Comparison of ENCODE assay signal across 11 cellular contexts in genomic region chr13:40963927-40964326, GRCh38. TPM values are rescaled to one million over a fixed set of nuclear protein-coding genes. Genes with fewer than 3 reads are reported as not detected.
DNase-seq lines count a peak whose midpoint lies in the region; ATAC-seq and TF ChIP-seq lines count a peak whose summit lies in the region.
"Had no signal": no experiment of that assay in that cellular context is flagged by ENCODE, and none has a peak within 500 bp of the region (broad histone marks: within the 10 kb centered on the region; RNA-seq: fewer than 3 reads in every experiment).

No MANE protein-coding gene starts in this region.

- H3K27ac Mint-ChIP-seq in activated naive CD4-positive, alpha-beta T cell treated with anti-CD3 and anti-CD28 coated beads, Interleukin-2, amount 50 U/mL, for 72 hours: peak overlapping the region in 1 of 2 donors; percentile 67
- no peak overlapping the region for H3K27ac Mint-ChIP-seq in activated naive CD4-positive, alpha-beta T cell treated with anti-CD3 and anti-CD28 coated beads, Interleukin-2, amount 10 ng/mL, durations not matched to agents 7 days and 5 days

- H3K4me1 ChIP-seq in foreskin keratinocyte (peaks cover 11% of the 10 kb centered on the region), upper lobe of right lung (peaks cover 39% of the 10 kb centered on the region)

- TF ChIP-seq CTCF in foreskin keratinocyte (conservative IDR thresholded peaks at IDR 0.05) (no peak), upper lobe of right lung (IDR thresholded peaks at IDR 0.05) (no peak)

- no peak for DNase-seq in activated naive CD4-positive, alpha-beta T cell treated with anti-CD3 and anti-CD28 coated beads, Interleukin-2, amount 50 U/mL, for 72 hours (ENCODE audit: low spot score in 2 of 2)
- DNase-seq in activated naive CD4-positive, alpha-beta T cell treated with anti-CD3 and anti-CD28 coated beads, Interleukin-2, amount 10 ng/mL, durations not matched to agents 7 days and 5 days: no peak
- DNase-seq in RKO (ENCODE audit: low spot score) (peak; percentile 63), foreskin keratinocyte (peak; percentile 83 to 92), upper lobe of right lung (no peak), NCI-H1694 treated with DMSO at 0.1 percent for 48 hours (lab: John Stamatoyannopoulos, UW) (no peak)
- DNase-seq in activated effector memory CD4-positive, alpha-beta T cell treated with Interleukin-2 at 50 U/mL for 16 hours: no peak
- DNase-seq: activated CD4-positive, alpha-beta T cell treated with anti-CD3 and anti-CD28 coated beads, Interleukin-2, amount 50 U/mL, for 4 hours; DMS 273 treated with DMSO at 0.1 percent for 48 hours; NCI-H69 had no signal

- H3K27ac ChIP-seq in foreskin keratinocyte: no peak overlapping the region
- H3K27ac ChIP-seq in upper lobe of right lung: no peak overlapping the region

- peak; percentile 69 to 72 for ATAC-seq in activated naive CD4-positive, alpha-beta T cell treated with anti-CD3 and anti-CD28 coated beads, Interleukin-2, amount 50 U/mL, for 72 hours
- ATAC-seq in foreskin keratinocyte (peak; percentile 98), upper lobe of right lung (peak; percentile 73), HG02840 (IDR thresholded peaks at IDR 0.05; ENCODE audit: low FRiP score, unreplicated experiment) (no peak)

- peaks cover under 1 to 1% of the 10 kb centered on the region in 2 donors for H3K36me3 Mint-ChIP-seq in activated naive CD4-positive, alpha-beta T cell treated with anti-CD3 and anti-CD28 coated beads, Interleukin-2, amount 50 U/mL, for 72 hours
- peaks cover 41% of the 10 kb centered on the region for H3K36me3 Mint-ChIP-seq in activated naive CD4-positive, alpha-beta T cell treated with anti-CD3 and anti-CD28 coated beads, Interleukin-2, amount 10 ng/mL, durations not matched to agents 7 days and 5 days

- no peaks in the 10 kb centered on the region for H3K9me3 Mint-ChIP-seq in activated naive CD4-positive, alpha-beta T cell treated with anti-CD3 and anti-CD28 coated beads, Interleukin-2, amount 50 U/mL, for 72 hours
- H3K9me3 Mint-ChIP-seq in activated naive CD4-positive, alpha-beta T cell treated with anti-CD3 and anti-CD28 coated beads, Interleukin-2, amount 10 ng/mL, durations not matched to agents 7 days and 5 days: no peaks in the 10 kb centered on the region

- intact Hi-C loops in upper lobe of right lung (cut with DNase I): no loop called here

- no peak overlapping the region for H3K4me3 Mint-ChIP-seq in activated naive CD4-positive, alpha-beta T cell treated with anti-CD3 and anti-CD28 coated beads, Interleukin-2, amount 10 ng/mL, durations not matched to agents 7 days and 5 days

- H3K27me3 ChIP-seq in foreskin keratinocyte (no peaks in the 10 kb centered on the region), upper lobe of right lung (no peaks in the 10 kb centered on the region)

- peaks cover 67% of the 10 kb centered on the region for H3K4me1 Mint-ChIP-seq in activated naive CD4-positive, alpha-beta T cell treated with anti-CD3 and anti-CD28 coated beads, Interleukin-2, amount 10 ng/mL, durations not matched to agents 7 days and 5 days

- CTCF ChIA-PET in activated naive CD4-positive, alpha-beta T cell treated with anti-CD3 and anti-CD28 coated beads, Interleukin-2, amount 10 ng/mL, durations not matched to agents 7 days and 5 days (lab: Charles Lee): no interaction called here

- H3K36me3 ChIP-seq in upper lobe of right lung: peaks cover under 1% of the 10 kb centered on the region

- H3K27me3 Mint-ChIP-seq in activated naive CD4-positive, alpha-beta T cell treated with anti-CD3 and anti-CD28 coated beads, Interleukin-2, amount 10 ng/mL, durations not matched to agents 7 days and 5 days: no peaks in the 10 kb centered on the region

- no peak overlapping the region for H3K4me3 ChIP-seq in upper lobe of right lung

- H3K9me3 ChIP-seq in upper lobe of right lung: no peaks in the 10 kb centered on the region

RNA-seq across cellular contexts. Expression of gene ELF1, which starts 55.2 kb away (rescaled TPM):
- total RNA-seq in activated naive CD4-positive, alpha-beta T cell treated with anti-CD3 and anti-CD28 coated beads, Interleukin-2, amount 50 U/mL, for 72 hours: 10 to 100 TPM; 62.0 to 86.2 TPM
- 42.0 and 46.9 TPM in 2 replicates for total RNA-seq in foreskin keratinocyte
- 10.2 and 10.6 TPM in 2 replicates for polyA plus RNA-seq in foreskin keratinocyte
- total RNA-seq in upper lobe of right lung: 81.5 TPM

Comparison
In these comparisons a context has a peak if more than half of its experiments do, and no peak if none do; other contexts are left out.
1. DNase-seq: peak in RKO (single experiment) and foreskin keratinocyte (2 of 2); none in activated naive CD4-positive, alpha-beta T cell treated with anti-CD3 and anti-CD28 coated beads, Interleukin-2, amount 50 U/mL, for 72 hours (0 of 2), activated naive CD4-positive, alpha-beta T cell treated with anti-CD3 and anti-CD28 coated beads, Interleukin-2, amount 10 ng/mL, durations not matched to agents 7 days and 5 days (single experiment), upper lobe of right lung (single experiment), NCI-H1694 treated with DMSO at 0.1 percent for 48 hours (single experiment) and activated effector memory CD4-positive, alpha-beta T cell treated with Interleukin-2 at 50 U/mL for 16 hours (single experiment).